Comparison of ENCODE assay signal across 1 cellular context in the genomic region with DNA sequence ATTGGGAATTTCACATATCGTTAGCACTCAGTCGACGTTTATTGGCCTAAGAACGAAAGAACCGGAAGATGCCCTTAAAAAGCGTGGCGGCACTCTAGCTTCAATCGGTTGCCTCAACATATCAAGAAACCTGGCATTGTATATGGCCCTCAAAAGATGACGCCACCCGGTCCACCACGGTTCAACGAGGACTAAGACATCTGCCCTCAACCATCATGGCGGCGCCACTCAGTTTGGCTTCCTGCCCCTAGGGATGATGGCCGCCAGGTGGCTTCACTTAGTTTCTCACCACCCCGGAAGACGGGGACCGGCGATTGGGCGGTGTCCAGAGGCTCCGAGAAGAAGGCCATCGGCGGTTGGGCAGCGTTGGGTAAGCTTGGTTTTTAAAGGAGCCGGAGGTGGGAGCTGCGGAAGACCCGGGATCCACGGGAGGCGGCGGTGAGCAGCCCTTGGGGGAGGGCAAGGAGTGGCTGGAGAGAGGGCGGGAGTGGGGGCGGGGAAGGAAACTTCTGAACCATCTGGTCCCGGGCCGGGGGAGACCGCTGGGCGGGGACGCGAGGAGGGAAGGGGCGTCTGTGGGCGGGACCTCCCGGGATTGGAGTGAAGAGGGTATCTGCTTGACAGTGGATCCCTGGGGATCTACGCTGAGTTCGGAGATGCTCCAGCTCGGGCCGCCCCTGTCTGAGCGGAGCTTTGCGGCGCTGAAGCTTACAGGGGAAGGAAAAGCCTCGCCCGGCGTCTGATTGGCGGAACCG.
TF ChIP-seq lines count a peak whose summit lies in the region.

TSS of gene PRR14 (plus strand) at position 592 of the 755 bp plus-strand sequence. CDS start 686 bp downstream, outside the sequence.

TF ChIP-seq in HepG2, 621 proteins besides CTCF, POLR2A, EP300 and RAD21 (continued from another document and continues in another):
- peak; percentile 61; the same call in 1 of the 2 replicates for TF ChIP-seq SP5 (CRISPR knock-in tag; IDR thresholded peaks at IDR 0.05; ENCODE audit: borderline replicate concordance, low read depth)
- TF ChIP-seq MXD4 (CRISPR knock-in tag; IDR thresholded peaks at IDR 0.05), result no peak
- TF ChIP-seq HDAC2 (CRISPR knock-in tag; IDR thresholded peaks at IDR 0.05), result 0 out of 2 replicates have a peak, but pooled peaks have one; percentile 21
- no peak for TF ChIP-seq ZXDC (CRISPR knock-in tag; IDR thresholded peaks at IDR 0.05)
- no peak; the same call in 1 of the 2 replicates for TF ChIP-seq KDM3A (CRISPR knock-in tag; IDR thresholded peaks at IDR 0.05; ENCODE audit: low read depth)
- no peak for TF ChIP-seq ATRX (CRISPR knock-in tag; IDR thresholded peaks at IDR 0.05; ENCODE audit: borderline replicate concordance)
- no peak for TF ChIP-seq RBFOX2 (IDR thresholded peaks at IDR 0.05; ENCODE audit: low read depth, low read length)
- no peak for TF ChIP-seq FOXA1 (IDR thresholded peaks at IDR 0.05)
- TF ChIP-seq FOXA1 (CRISPR knock-in tag; IDR thresholded peaks at IDR 0.05), result no peak
- TF ChIP-seq ZBTB42 (CRISPR knock-in tag; IDR thresholded peaks at IDR 0.05), result no peak
- peak; percentile 59; the same call in 1 of the 2 replicates for TF ChIP-seq MYC (CRISPR knock-in tag; IDR thresholded peaks at IDR 0.05; ENCODE audit: borderline replicate concordance)
- TF ChIP-seq ZBTB21 (CRISPR knock-in tag; IDR thresholded peaks at IDR 0.05), result no peak
- no peak for TF ChIP-seq HES4 (CRISPR knock-in tag; IDR thresholded peaks at IDR 0.05; ENCODE audit: borderline replicate concordance)
- TF ChIP-seq HHEX (CRISPR knock-in tag; IDR thresholded peaks at IDR 0.05), result no peak
- TF ChIP-seq ZNF260 (CRISPR knock-in tag; IDR thresholded peaks at IDR 0.05; ENCODE audit: borderline replicate concordance, low read depth), result no peak
- TF ChIP-seq MIXL1 (CRISPR knock-in tag; IDR thresholded peaks at IDR 0.05), result peak; percentile 79
- TF ChIP-seq CHCHD3 (CRISPR knock-in tag; IDR thresholded peaks at IDR 0.05), result no peak
- peak; percentile 99 for TF ChIP-seq NFYC (CRISPR knock-in tag; IDR thresholded peaks at IDR 0.05)
- no peak for TF ChIP-seq USF2 (IDR thresholded peaks at IDR 0.05; ENCODE audit: low read depth, low read length)
- TF ChIP-seq USF2 (CRISPR knock-in tag; IDR thresholded peaks at IDR 0.05; ENCODE audit: borderline replicate concordance), result no peak
- TF ChIP-seq ZNF883 (CRISPR knock-in tag; IDR thresholded peaks at IDR 0.05; ENCODE audit: not compliant biosample characterization), result no peak
- peak; percentile 88 for TF ChIP-seq ZNF335 (CRISPR knock-in tag; IDR thresholded peaks at IDR 0.05)
- TF ChIP-seq BHLHE40 (IDR thresholded peaks at IDR 0.05; ENCODE audit: low read length), result no peak
- TF ChIP-seq ZNF382 (CRISPR knock-in tag; IDR thresholded peaks at IDR 0.05; ENCODE audit: borderline replicate concordance), result no peak
- TF ChIP-seq CREM (IDR thresholded peaks at IDR 0.05), result peak; percentile 97
- no peak for TF ChIP-seq CREM (CRISPR knock-in tag; IDR thresholded peaks at IDR 0.05)
- no peak for TF ChIP-seq MLLT10 (CRISPR knock-in tag; IDR thresholded peaks at IDR 0.05)
- TF ChIP-seq SRSF1 (optimal IDR thresholded peaks at IDR 0.05; ENCODE audit: low read depth, low read length), result peak; percentile 77
- peak; percentile 61 for TF ChIP-seq PAXIP1 (CRISPR knock-in tag; conservative IDR thresholded peaks at IDR 0.05)
- TF ChIP-seq, protein P1, sequence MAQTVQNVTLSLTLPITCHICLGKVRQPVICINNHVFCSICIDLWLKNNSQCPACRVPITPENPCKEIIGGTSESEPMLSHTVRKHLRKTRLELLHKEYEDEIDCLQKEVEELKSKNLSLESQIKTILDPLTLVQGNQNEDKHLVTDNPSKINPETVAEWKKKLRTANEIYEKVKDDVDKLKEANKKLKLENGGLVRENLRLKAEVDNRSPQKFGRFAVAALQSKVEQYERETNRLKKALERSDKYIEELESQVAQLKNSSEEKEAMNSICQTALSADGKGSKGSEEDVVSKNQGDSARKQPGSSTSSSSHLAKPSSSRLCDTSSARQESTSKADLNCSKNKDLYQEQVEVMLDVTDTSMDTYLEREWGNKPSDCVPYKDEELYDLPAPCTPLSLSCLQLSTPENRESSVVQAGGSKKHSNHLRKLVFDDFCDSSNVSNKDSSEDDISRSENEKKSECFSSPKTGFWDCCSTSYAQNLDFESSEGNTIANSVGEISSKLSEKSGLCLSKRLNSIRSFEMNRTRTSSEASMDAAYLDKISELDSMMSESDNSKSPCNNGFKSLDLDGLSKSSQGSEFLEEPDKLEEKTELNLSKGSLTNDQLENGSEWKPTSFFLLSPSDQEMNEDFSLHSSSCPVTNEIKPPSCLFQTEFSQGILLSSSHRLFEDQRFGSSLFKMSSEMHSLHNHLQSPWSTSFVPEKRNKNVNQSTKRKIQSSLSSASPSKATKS (CRISPR knock-in tag; IDR thresholded peaks at IDR 0.05), result no peak
- TF ChIP-seq ARNTL (CRISPR knock-in tag; IDR thresholded peaks at IDR 0.05), result 0 out of 2 replicates have a peak, but pooled peaks have one; percentile 51
- TF ChIP-seq SNRNP70 (IDR thresholded peaks at IDR 0.05; ENCODE audit: low read depth, low read length), result no peak
- no peak for TF ChIP-seq HDAC6 (IDR thresholded peaks at IDR 0.05; ENCODE audit: low read depth, low read length)
- TF ChIP-seq, protein P2, sequence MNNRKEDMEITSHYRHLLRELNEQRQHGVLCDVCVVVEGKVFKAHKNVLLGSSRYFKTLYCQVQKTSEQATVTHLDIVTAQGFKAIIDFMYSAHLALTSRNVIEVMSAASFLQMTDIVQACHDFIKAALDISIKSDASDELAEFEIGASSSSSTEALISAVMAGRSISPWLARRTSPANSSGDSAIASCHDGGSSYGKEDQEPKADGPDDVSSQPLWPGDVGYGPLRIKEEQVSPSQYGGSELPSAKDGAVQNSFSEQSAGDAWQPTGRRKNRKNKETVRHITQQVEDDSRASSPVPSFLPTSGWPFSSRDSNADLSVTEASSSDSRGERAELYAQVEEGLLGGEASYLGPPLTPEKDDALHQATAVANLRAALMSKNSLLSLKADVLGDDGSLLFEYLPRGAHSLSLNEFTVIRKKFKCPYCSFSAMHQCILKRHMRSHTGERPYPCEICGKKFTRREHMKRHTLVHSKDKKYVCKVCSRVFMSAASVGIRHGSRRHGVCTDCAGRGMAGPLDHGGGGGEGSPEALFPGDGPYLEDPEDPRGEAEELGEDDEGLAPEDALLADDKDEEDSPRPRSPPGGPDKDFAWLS (CRISPR knock-in tag; IDR thresholded peaks at IDR 0.05; ENCODE audit: borderline replicate concordance), result no peak
- TF ChIP-seq, protein P3, sequence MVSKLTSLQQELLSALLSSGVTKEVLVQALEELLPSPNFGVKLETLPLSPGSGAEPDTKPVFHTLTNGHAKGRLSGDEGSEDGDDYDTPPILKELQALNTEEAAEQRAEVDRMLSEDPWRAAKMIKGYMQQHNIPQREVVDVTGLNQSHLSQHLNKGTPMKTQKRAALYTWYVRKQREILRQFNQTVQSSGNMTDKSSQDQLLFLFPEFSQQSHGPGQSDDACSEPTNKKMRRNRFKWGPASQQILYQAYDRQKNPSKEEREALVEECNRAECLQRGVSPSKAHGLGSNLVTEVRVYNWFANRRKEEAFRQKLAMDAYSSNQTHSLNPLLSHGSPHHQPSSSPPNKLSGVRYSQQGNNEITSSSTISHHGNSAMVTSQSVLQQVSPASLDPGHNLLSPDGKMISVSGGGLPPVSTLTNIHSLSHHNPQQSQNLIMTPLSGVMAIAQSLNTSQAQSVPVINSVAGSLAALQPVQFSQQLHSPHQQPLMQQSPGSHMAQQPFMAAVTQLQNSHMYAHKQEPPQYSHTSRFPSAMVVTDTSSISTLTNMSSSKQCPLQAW (CRISPR knock-in tag; IDR thresholded peaks at IDR 0.05), result peak; percentile 59; the same call in 1 of the 2 replicates
- peak; percentile 86 for TF ChIP-seq DRAP1 (CRISPR knock-in tag; IDR thresholded peaks at IDR 0.05)
- TF ChIP-seq MTF2 (CRISPR knock-in tag; IDR thresholded peaks at IDR 0.05; ENCODE audit: borderline replicate concordance), result no peak
- no peak for TF ChIP-seq FOXM1 (CRISPR knock-in tag; IDR thresholded peaks at IDR 0.05)
- TF ChIP-seq, protein P4, sequence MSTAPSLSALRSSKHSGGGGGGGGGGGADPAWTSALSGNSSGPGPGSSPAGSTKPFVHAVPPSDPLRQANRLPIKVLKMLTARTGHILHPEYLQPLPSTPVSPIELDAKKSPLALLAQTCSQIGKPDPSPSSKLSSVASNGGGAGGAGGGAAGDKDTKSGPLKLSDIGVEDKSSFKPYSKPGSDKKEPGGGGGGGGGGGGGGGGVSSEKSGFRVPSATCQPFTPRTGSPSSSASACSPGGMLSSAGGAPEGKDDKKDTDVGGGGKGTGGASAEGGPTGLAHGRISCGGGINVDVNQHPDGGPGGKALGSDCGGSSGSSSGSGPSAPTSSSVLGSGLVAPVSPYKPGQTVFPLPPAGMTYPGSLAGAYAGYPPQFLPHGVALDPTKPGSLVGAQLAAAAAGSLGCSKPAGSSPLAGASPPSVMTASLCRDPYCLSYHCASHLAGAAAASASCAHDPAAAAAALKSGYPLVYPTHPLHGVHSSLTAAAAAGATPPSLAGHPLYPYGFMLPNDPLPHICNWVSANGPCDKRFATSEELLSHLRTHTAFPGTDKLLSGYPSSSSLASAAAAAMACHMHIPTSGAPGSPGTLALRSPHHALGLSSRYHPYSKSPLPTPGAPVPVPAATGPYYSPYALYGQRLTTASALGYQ (CRISPR knock-in tag; IDR thresholded peaks at IDR 0.05), result 0 out of 2 replicates have a peak, but pooled peaks have one; percentile 5
- TF ChIP-seq RFXAP (CRISPR knock-in tag; IDR thresholded peaks at IDR 0.05; ENCODE audit: borderline replicate concordance), result 0 out of 2 replicates have a peak, but pooled peaks have one; percentile 2
- TF ChIP-seq CBFB (CRISPR knock-in tag; IDR thresholded peaks at IDR 0.05), result no peak
- TF ChIP-seq ZNF253 (CRISPR knock-in tag; IDR thresholded peaks at IDR 0.05; ENCODE audit: borderline replicate concordance), result no peak
- TF ChIP-seq ZNF629 (CRISPR knock-in tag; conservative IDR thresholded peaks at IDR 0.05), result no peak
- no peak for TF ChIP-seq ZNF326 (CRISPR knock-in tag; IDR thresholded peaks at IDR 0.05; ENCODE audit: borderline replicate concordance)
- no peak for TF ChIP-seq PREB (CRISPR knock-in tag; IDR thresholded peaks at IDR 0.05)
